ENCODE assay signal across 1 cellular context in genomic region chr6:2534406-2535139, GRCh38.
TF ChIP-seq lines count a peak whose summit lies in the region.

No MANE protein-coding gene starts in this region.

TF ChIP-seq in H1, 55 proteins besides CTCF, POLR2A, EP300 and RAD21:
- TF ChIP-seq EGR1 (IDR thresholded peaks at IDR 0.05; ENCODE audit: borderline replicate concordance, low read depth, low read length) = no peak
- TF ChIP-seq NANOG (IDR thresholded peaks at IDR 0.05; ENCODE audit: insufficient read depth, low read depth, low read length, poor library complexity, severe bottlenecking) = no peak
- no peak for TF ChIP-seq JUN (IDR thresholded peaks at IDR 0.05; ENCODE audit: low read depth, low read length)
